ENCODE assay signal across 18 cellular contexts in the genomic region with DNA sequence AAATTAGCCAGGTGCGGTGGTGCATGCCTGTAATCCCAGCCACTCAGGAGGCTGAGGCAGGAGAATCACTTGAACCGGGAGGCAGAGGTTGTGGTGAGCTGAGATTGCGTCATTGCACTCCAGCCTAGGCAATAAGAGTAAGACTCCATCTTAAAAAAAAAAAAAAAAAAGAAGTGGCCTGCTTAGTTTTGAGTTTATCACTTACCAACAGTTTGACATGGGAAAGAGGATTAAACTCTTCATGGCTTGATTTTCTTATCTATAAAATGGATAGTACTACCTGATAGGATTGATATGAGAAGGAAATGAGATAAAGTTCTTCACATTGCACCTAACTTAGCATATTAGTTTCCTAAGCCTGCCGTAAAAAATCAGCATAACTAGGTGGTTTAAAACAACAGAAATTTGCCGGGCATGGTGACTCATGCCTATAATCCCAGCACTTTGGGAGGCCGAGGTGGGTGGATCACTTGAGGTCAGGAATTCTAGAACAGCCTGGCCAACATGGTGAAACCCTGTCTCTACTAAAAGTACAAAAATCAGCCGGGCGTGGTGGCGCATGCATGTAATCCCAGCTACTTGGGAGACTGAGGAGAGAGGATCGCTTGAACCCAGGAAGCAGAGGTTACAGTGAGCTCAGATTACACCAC. TPM values are rescaled to one million over a fixed set of nuclear protein-coding genes. Genes with fewer than 3 reads are reported as not detected.
DNase-seq lines count a peak whose midpoint lies in the region; FAIRE-seq and TF ChIP-seq lines count a peak whose summit lies in the region.
"Not testable (repeated sequence)": the region's sequence is repeated elsewhere in the genome, so short reads cannot be mapped to it uniquely, and the experiment has no call there.
"Had no signal": no experiment of that assay in that cellular context is flagged by ENCODE, and none has a peak within 500 bp of the region (broad histone marks: within the 10 kb centered on the region; RNA-seq: fewer than 3 reads in every experiment).

No MANE protein-coding gene starts in this region.

- not testable (repeated sequence) for TF ChIP-seq CTCF in AG09309 (IDR thresholded peaks at IDR 0.05; ENCODE audit: control insufficient read depth, insufficient read depth, low read depth, low read length, missing control alignments); astrocyte (IDR thresholded peaks at IDR 0.05; ENCODE audit: insufficient read depth, low read depth, low read length); retinal pigment epithelial cell (conservative IDR thresholded peaks at IDR 0.05; ENCODE audit: low read depth, low read length)

- H3K4me2 ChIP-seq in astrocyte (ENCODE audit: low read length): peak overlapping the region; percentile 5

- H3K4me3 Mint-ChIP-seq in astrocyte (ENCODE audit: unreplicated experiment): not testable (repeated sequence)

- not testable (repeated sequence) for H3K27me3 Mint-ChIP-seq in astrocyte (ENCODE audit: low read depth, unreplicated experiment)

- not testable (repeated sequence) for H2AFZ ChIP-seq in astrocyte (ENCODE audit: low read depth, low read length)

- H3K4me1 ChIP-seq in astrocyte (ENCODE audit: insufficient read depth, low read length): not testable (repeated sequence)

- peak overlapping the region; percentile 83 for H3K27ac Mint-ChIP-seq in astrocyte (ENCODE audit: unreplicated experiment)

- DNase-seq in AG09309 (ENCODE audit: low read depth) (peak; percentile 31), GM04504 (ENCODE audit: low read depth) (peak; percentile 30), HS-5 (ENCODE audit: low read depth) (peak; percentile 53), RCC 7860 (ENCODE audit: low spot score) (peak; percentile 62), astrocyte (ENCODE audit: low read depth) (peak; percentile 2), epithelial cell of prostate (ENCODE audit: low read depth, low spot score) (peak; percentile 18), iris pigment epithelial cell (ENCODE audit: low read depth) (peak; percentile 81), retinal pigment epithelial cell (ENCODE audit: low read depth) (peak; percentile 65)

- H3K79me2 ChIP-seq in astrocyte (ENCODE audit: insufficient read depth, low read length): not testable (repeated sequence)

- H3K4me3 ChIP-seq in AG09309 (ENCODE audit: control insufficient read depth, low read depth, low read length); astrocyte (ENCODE audit: insufficient read depth, low read depth, low read length); retinal pigment epithelial cell (ENCODE audit: low read length): not testable (repeated sequence)

- not testable (repeated sequence) for H3K9me3 ChIP-seq in astrocyte (ENCODE audit: insufficient read depth, low read depth, low read length)

- H3K36me3 Mint-ChIP-seq in astrocyte (ENCODE audit: low read depth, unreplicated experiment): not testable (repeated sequence)

- not testable (repeated sequence) for H4K20me1 ChIP-seq in astrocyte (ENCODE audit: insufficient read depth, low read length)

- peak; percentile 95 for FAIRE-seq in RCC 7860 (lab: Jason Lieb, UNC)
- FAIRE-seq in astrocyte (lab: Jason Lieb, UNC): not testable (repeated sequence)

- H3K9ac ChIP-seq in astrocyte (ENCODE audit: low read length): not testable (repeated sequence)

- not testable (repeated sequence) for H3K27me3 ChIP-seq in astrocyte (ENCODE audit: insufficient read depth, low read length)

- not testable (repeated sequence) for H3K27ac ChIP-seq in astrocyte (ENCODE audit: low read depth, low read length); epithelial cell of prostate

- H3K36me3 ChIP-seq in astrocyte (ENCODE audit: insufficient read depth, low read length): not testable (repeated sequence)

- not testable (repeated sequence) for H3K9me3 Mint-ChIP-seq in astrocyte (ENCODE audit: unreplicated experiment)

- not testable (repeated sequence) for H3K4me1 Mint-ChIP-seq in astrocyte (ENCODE audit: low read depth, unreplicated experiment)

RNA-seq across cellular contexts. Expression of a gene that starts 32.0 kb away (rescaled TPM):
- total RNA-seq in astrocyte: not detected in 2 replicates
- total RNA-seq: A673; activated B cell treated with CpG ODN at 0.5 μM for 24 hours; activated T-cell treated with anti-CD3 and anti-CD28 coated beads, Interleukin-2, amount 50 U/mL, for 4 hours; epithelial cell of proximal tubule; GM12878; liver; mononuclear cell; natural killer cell; omental fat pad; stomach had no signal

Comparison
In these comparisons a context has a peak if more than half of its experiments do, and no peak if none do; other contexts are left out.
1. DNase-seq: peak in every context shown above with its lines; median percentile 81 in iris pigment epithelial cell; 65 in retinal pigment epithelial cell; 62 in RCC 7860; 53 in HS-5; 31 in AG09309; 30 in GM04504; 18 in epithelial cell of prostate; 2 in astrocyte.